2 cellular contexts compared by ENCODE assay signal in the genomic region with DNA sequence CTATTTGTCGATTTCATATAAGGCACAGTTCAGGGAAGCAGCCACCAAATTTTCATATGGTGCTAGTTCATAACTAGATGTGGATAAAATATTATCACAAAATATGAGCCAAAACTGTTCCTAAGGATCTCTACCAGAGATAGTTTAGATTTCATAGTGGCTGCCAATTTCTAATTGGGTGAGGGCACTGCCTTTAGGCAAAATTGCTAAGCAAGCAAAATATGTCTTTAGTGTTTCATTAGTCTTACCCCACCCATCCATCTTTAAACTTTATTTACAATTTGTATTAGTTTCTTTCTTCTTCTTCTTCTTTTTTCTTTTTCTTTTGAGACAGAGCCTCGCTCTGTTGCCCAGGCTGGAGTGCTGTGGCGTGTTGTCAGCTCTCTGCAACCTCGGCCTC.
A peak's percentile ranks its signal among the peaks of the same experiment; 100 is the strongest.
TF ChIP-seq lines count a peak whose summit lies in the region.

No MANE protein-coding gene starts in this region.

TF ChIP-seq in HepG2, 621 proteins besides CTCF, POLR2A, EP300 and RAD21 (continued from another document):
- TF ChIP-seq MAFK (conservative IDR thresholded peaks at IDR 0.05 in 1 of 2, IDR thresholded peaks at IDR 0.05 in 1 of 2; ENCODE audit: low read length in 2 of 2) = peak; percentile 80 to 89

TF ChIP-seq in K562, 482 proteins besides CTCF, POLR2A, EP300 and RAD21:
- TF ChIP-seq, protein P1, sequence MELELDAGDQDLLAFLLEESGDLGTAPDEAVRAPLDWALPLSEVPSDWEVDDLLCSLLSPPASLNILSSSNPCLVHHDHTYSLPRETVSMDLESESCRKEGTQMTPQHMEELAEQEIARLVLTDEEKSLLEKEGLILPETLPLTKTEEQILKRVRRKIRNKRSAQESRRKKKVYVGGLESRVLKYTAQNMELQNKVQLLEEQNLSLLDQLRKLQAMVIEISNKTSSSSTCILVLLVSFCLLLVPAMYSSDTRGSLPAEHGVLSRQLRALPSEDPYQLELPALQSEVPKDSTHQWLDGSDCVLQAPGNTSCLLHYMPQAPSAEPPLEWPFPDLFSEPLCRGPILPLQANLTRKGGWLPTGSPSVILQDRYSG (tag; conservative IDR thresholded peaks at IDR 0.05; ENCODE audit: low read depth) = no peak
- TF ChIP-seq MAFF (IDR thresholded peaks at IDR 0.05; ENCODE audit: low read length) (0 out of 2 replicates have a peak, but pooled peaks have one; percentile 29), C11orf30 (IDR thresholded peaks at IDR 0.05; ENCODE audit: low read depth) (peak; percentile 18; the same call in 1 of the 2 replicates), NELFE (IDR thresholded peaks at IDR 0.05; ENCODE audit: insufficient read depth, insufficient read length) (no peak), ERF (CRISPR knock-in tag; IDR thresholded peaks at IDR 0.05) (no peak), ETV1 (tag; conservative IDR thresholded peaks at IDR 0.05; ENCODE audit: low read depth) (no peak), MAFK (IDR thresholded peaks at IDR 0.05; ENCODE audit: low read length) (0 out of 2 replicates have a peak, but pooled peaks have one; percentile 22), ZNF79 (CRISPR knock-in tag; IDR thresholded peaks at IDR 0.05; ENCODE audit: low read depth) (no peak), ZNF316 (IDR thresholded peaks at IDR 0.05) (peak; percentile 51; the same call in 1 of the 2 replicates)
- TF ChIP-seq, protein P2, sequence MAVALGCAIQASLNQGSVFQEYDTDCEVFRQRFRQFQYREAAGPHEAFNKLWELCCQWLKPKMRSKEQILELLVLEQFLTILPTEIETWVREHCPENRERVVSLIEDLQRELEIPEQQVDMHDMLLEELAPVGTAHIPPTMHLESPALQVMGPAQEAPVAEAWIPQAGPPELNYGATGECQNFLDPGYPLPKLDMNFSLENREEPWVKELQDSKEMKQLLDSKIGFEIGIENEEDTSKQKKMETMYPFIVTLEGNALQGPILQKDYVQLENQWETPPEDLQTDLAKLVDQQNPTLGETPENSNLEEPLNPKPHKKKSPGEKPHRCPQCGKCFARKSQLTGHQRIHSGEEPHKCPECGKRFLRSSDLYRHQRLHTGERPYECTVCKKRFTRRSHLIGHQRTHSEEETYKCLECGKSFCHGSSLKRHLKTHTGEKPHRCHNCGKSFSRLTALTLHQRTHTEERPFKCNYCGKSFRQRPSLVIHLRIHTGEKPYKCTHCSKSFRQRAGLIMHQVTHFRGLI (CRISPR knock-in tag; IDR thresholded peaks at IDR 0.05) = no peak
- TF ChIP-seq, protein P3, sequence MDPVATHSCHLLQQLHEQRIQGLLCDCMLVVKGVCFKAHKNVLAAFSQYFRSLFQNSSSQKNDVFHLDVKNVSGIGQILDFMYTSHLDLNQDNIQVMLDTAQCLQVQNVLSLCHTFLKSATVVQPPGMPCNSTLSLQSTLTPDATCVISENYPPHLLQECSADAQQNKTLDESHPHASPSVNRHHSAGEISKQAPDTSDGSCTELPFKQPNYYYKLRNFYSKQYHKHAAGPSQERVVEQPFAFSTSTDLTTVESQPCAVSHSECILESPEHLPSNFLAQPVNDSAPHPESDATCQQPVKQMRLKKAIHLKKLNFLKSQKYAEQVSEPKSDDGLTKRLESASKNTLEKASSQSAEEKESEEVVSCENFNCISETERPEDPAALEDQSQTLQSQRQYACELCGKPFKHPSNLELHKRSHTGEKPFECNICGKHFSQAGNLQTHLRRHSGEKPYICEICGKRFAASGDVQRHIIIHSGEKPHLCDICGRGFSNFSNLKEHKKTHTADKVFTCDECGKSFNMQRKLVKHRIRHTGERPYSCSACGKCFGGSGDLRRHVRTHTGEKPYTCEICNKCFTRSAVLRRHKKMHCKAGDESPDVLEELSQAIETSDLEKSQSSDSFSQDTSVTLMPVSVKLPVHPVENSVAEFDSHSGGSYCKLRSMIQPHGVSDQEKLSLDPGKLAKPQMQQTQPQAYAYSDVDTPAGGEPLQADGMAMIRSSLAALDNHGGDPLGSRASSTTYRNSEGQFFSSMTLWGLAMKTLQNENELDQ (CRISPR knock-in tag; IDR thresholded peaks at IDR 0.05; ENCODE audit: borderline replicate concordance) = no peak
- TF ChIP-seq, protein P4, sequence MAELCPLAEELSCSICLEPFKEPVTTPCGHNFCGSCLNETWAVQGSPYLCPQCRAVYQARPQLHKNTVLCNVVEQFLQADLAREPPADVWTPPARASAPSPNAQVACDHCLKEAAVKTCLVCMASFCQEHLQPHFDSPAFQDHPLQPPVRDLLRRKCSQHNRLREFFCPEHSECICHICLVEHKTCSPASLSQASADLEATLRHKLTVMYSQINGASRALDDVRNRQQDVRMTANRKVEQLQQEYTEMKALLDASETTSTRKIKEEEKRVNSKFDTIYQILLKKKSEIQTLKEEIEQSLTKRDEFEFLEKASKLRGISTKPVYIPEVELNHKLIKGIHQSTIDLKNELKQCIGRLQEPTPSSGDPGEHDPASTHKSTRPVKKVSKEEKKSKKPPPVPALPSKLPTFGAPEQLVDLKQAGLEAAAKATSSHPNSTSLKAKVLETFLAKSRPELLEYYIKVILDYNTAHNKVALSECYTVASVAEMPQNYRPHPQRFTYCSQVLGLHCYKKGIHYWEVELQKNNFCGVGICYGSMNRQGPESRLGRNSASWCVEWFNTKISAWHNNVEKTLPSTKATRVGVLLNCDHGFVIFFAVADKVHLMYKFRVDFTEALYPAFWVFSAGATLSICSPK (IDR thresholded peaks at IDR 0.05; ENCODE audit: borderline replicate concordance) = no peak
TF ChIP-seq in K562: peak in this region for 4.
